ENCODE assay signal across 1 cellular context in genomic region chr22:37308385-37309200, GRCh38.
TF ChIP-seq lines count a peak whose summit lies in the region.

No MANE protein-coding gene starts in this region.

TF ChIP-seq in K562, 482 proteins besides CTCF, POLR2A, EP300 and RAD21:
- no peak for TF ChIP-seq DACH1 (IDR thresholded peaks at IDR 0.05; ENCODE audit: partially characterized antibody)
- TF ChIP-seq NBN (IDR thresholded peaks at IDR 0.05; ENCODE audit: low read depth), result no peak
- no peak for TF ChIP-seq JUND (IDR thresholded peaks at IDR 0.05; ENCODE audit: borderline replicate concordance, low read depth, low read length)
- no peak for TF ChIP-seq JUND (tag; IDR thresholded peaks at IDR 0.05; ENCODE audit: borderline replicate concordance, low read depth, low read length)
- no peak for TF ChIP-seq RBM15 (IDR thresholded peaks at IDR 0.05; ENCODE audit: insufficient read depth, low read length)
- TF ChIP-seq KDM1A (IDR thresholded peaks at IDR 0.05), result peak in 1 of 2 experiments; percentile 70; a peak in 2 of 4 replicates
- 0 out of 2 replicates have a peak, but pooled peaks have one; percentile 34 for TF ChIP-seq HDGF (IDR thresholded peaks at IDR 0.05)
- no peak for TF ChIP-seq NR2F6 (CRISPR knock-in tag; IDR thresholded peaks at IDR 0.05)
- TF ChIP-seq ARHGAP35 (IDR thresholded peaks at IDR 0.05; ENCODE audit: partially characterized antibody), result peak; percentile 58
- TF ChIP-seq MTF1 (CRISPR knock-in tag; IDR thresholded peaks at IDR 0.05; ENCODE audit: borderline replicate concordance), result no peak
- TF ChIP-seq, protein P1, sequence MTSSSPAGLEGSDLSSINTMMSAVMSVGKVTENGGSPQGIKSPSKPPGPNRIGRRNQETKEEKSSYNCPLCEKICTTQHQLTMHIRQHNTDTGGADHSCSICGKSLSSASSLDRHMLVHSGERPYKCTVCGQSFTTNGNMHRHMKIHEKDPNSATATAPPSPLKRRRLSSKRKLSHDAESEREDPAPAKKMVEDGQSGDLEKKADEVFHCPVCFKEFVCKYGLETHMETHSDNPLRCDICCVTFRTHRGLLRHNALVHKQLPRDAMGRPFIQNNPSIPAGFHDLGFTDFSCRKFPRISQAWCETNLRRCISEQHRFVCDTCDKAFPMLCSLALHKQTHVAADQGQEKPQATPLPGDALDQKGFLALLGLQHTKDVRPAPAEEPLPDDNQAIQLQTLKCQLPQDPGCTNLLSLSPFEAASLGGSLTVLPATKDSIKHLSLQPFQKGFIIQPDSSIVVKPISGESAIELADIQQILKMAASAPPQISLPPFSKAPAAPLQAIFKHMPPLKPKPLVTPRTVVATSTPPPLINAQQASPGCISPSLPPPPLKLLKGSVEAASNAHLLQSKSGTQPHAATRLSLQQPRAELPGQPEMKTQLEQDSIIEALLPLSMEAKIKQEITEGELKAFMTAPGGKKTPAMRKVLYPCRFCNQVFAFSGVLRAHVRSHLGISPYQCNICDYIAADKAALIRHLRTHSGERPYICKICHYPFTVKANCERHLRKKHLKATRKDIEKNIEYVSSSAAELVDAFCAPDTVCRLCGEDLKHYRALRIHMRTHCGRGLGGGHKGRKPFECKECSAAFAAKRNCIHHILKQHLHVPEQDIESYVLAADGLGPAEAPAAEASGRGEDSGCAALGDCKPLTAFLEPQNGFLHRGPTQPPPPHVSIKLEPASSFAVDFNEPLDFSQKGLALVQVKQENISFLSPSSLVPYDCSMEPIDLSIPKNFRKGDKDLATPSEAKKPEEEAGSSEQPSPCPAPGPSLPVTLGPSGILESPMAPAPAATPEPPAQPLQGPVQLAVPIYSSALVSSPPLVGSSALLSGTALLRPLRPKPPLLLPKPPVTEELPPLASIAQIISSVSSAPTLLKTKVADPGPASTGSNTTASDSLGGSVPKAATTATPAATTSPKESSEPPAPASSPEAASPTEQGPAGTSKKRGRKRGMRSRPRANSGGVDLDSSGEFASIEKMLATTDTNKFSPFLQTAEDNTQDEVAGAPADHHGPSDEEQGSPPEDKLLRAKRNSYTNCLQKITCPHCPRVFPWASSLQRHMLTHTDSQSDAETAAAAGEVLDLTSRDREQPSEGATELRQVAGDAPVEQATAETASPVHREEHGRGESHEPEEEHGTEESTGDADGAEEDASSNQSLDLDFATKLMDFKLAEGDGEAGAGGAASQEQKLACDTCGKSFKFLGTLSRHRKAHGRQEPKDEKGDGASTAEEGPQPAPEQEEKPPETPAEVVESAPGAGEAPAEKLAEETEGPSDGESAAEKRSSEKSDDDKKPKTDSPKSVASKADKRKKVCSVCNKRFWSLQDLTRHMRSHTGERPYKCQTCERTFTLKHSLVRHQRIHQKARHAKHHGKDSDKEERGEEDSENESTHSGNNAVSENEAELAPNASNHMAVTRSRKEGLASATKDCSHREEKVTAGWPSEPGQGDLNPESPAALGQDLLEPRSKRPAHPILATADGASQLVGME (CRISPR knock-in tag; IDR thresholded peaks at IDR 0.05), result no peak
- TF ChIP-seq NFRKB (IDR thresholded peaks at IDR 0.05; ENCODE audit: low read depth), result 0 out of 2 replicates have a peak, but pooled peaks have one; percentile 65
- TF ChIP-seq ZNF354B (CRISPR knock-in tag; IDR thresholded peaks at IDR 0.05), result no peak
- TF ChIP-seq CHAMP1 (IDR thresholded peaks at IDR 0.05), result no peak
- no peak for TF ChIP-seq ESRRB (CRISPR knock-in tag; IDR thresholded peaks at IDR 0.05; ENCODE audit: borderline replicate concordance)
- no peak for TF ChIP-seq MIER1 (IDR thresholded peaks at IDR 0.05; ENCODE audit: low read depth)
- peak; percentile 88 for TF ChIP-seq PHF20 (IDR thresholded peaks at IDR 0.05; ENCODE audit: partially characterized antibody)
- TF ChIP-seq GABPB2 (CRISPR knock-in tag; conservative IDR thresholded peaks at IDR 0.05), result no peak
- no peak for TF ChIP-seq U2AF2 (optimal IDR thresholded peaks at IDR 0.05; ENCODE audit: low read depth, low read length)
- no peak for TF ChIP-seq TEAD2 (tag; IDR thresholded peaks at IDR 0.05)
